Comparison of ENCODE assay signal across 10 cellular contexts in genomic region chr16:24668481-24669001, GRCh38.
DNase-seq lines count a peak whose midpoint lies in the region; ATAC-seq and TF ChIP-seq lines count a peak whose summit lies in the region.
"Had no signal": no experiment of that assay in that cellular context is flagged by ENCODE, and none has a peak within 500 bp of the region (broad histone marks: within the 10 kb centered on the region; RNA-seq: fewer than 3 reads in every experiment).

No MANE protein-coding gene starts in this region.

- in situ Hi-C loops in brain microvascular endothelial cell (cut with HindIII; ENCODE audit: low pct_ligation_motif_present, low sequenced_read_pairs) = no loop called here

- intact Hi-C loops in tibial artery (cut with DNase I; ENCODE audit: low total_unique reads) = no loop called here

- no peaks in the 10 kb centered on the region for H3K36me3 ChIP-seq in brain microvascular endothelial cell (replicated peaks)
- no peaks in the 10 kb centered on the region for H3K36me3 ChIP-seq in tibial artery

- ATAC-seq in HG03095 (IDR thresholded peaks at IDR 0.05; ENCODE audit: unreplicated experiment) = no peak

- H3K4me3 ChIP-seq in brain microvascular endothelial cell (ENCODE audit: low read depth, low read length) (no peak overlapping the region), tibial artery (peak overlapping the region in 1 of 2 donors; percentile 22)

- H3K27me3 ChIP-seq in brain microvascular endothelial cell (replicated peaks) (no peaks in the 10 kb centered on the region), tibial artery (no peaks in the 10 kb centered on the region)

- DNase-seq in activated T-cell treated with anti-CD3 and anti-CD28 coated beads for 48 hours (ENCODE audit: low read depth) = peak; percentile 48
- no peak for DNase-seq in activated T-cell treated with anti-CD3 and anti-CD28 coated beads for 4 hours
- DNase-seq in brain microvascular endothelial cell = no peak
- peak; percentile 34 for DNase-seq in non-pigmented ciliary epithelial cell (ENCODE audit: low read depth)
- peak; percentile 56 to 74 for DNase-seq in tibial artery
- DNase-seq in NCI-H2227 treated with DMSO at 0.1 percent for 48 hours (lab: John Stamatoyannopoulos, UW) = no peak
- DNase-seq in NCI-H446 (lab: John Stamatoyannopoulos, UW) = no peak
- DNase-seq: CD4-positive, CD25-positive, alpha-beta regulatory T cell; NCI-H345 had no signal

- H3K9me3 ChIP-seq in tibial artery = no peaks in the 10 kb centered on the region

- peaks cover 0 to 41% (median 23%) of the 10 kb centered on the region in 4 donors for H3K4me1 ChIP-seq in tibial artery

- peak overlapping the region; percentile 85 for H3K27ac ChIP-seq in brain microvascular endothelial cell
- H3K27ac ChIP-seq in tibial artery = peak overlapping the region; percentile 87 to 88

- TF ChIP-seq CTCF in brain microvascular endothelial cell (IDR thresholded peaks at IDR 0.05; ENCODE audit: low read depth, low read length, missing control alignments) (no peak), tibial artery (IDR thresholded peaks at IDR 0.05) (no peak)

Comparison
In these comparisons a context has a peak if more than half of its experiments do, and no peak if none do; other contexts are left out.
1. DNase-seq: peak in activated T-cell treated with anti-CD3 and anti-CD28 coated beads for 48 hours (single experiment), non-pigmented ciliary epithelial cell (single experiment) and tibial artery (2 of 2); none in activated T-cell treated with anti-CD3 and anti-CD28 coated beads for 4 hours (single experiment), brain microvascular endothelial cell (single experiment), NCI-H2227 treated with DMSO at 0.1 percent for 48 hours (single experiment) and NCI-H446 (0 of 2).